ENCODE assay signal across 24 cellular contexts in genomic region chr14:34065690-34066391, GRCh38.
DNase-seq lines count a peak whose midpoint lies in the region; ATAC-seq and TF ChIP-seq lines count a peak whose summit lies in the region.
"Had no signal": no experiment of that assay in that cellular context is flagged by ENCODE, and none has a peak within 500 bp of the region (broad histone marks: within the 10 kb centered on the region; RNA-seq: fewer than 3 reads in every experiment).

No MANE protein-coding gene starts in this region.

- DNase-seq in coronary artery (ENCODE audit: low spot score) (no peak), heart left ventricle (no peak), right cardiac atrium (no peak), tibial artery (no peak)
- DNase-seq in stimulated activated CD4-positive, alpha-beta T cell treated with anti-CD3 and anti-CD28 coated beads, Interleukin-2, amount 100 ng/mL, for 24 hours, result no peak
- DNase-seq: AML-193; CD4-positive, alpha-beta T cell; COR-L47; DMS53; NCI-H1092; NCI-H1417 treated with DMSO at 0.1 percent for 48 hours; NCI-H1694 treated with DMSO at 0.1 percent for 48 hours; NCI-H2081 treated with DMSO at 0.1 percent for 48 hours; NCI-H2171; NCI-H226; NCI-H510A; NCI-H69; RPMI8226; SHP77 treated with DMSO at 0.1 percent for 48 hours had no signal

- TF ChIP-seq POLR2A in heart left ventricle (IDR thresholded peaks at IDR 0.05), result no peak

- no peak for TF ChIP-seq CTCF in coronary artery (IDR thresholded peaks at IDR 0.05)
- no peak for TF ChIP-seq CTCF in heart left ventricle (IDR thresholded peaks at IDR 0.05)
- no peak for TF ChIP-seq CTCF in tibial artery (IDR thresholded peaks at IDR 0.05)

- no peaks in the 10 kb centered on the region for H3K9me3 ChIP-seq in heart left ventricle
- no peaks in the 10 kb centered on the region for H3K9me3 ChIP-seq in right cardiac atrium (ENCODE audit: control insufficient read depth, low read length)
- H3K9me3 ChIP-seq in tibial artery, result no peaks in the 10 kb centered on the region
- H3K9me3 ChIP-seq: A549 had no signal

- intact Hi-C loops in heart left ventricle (cut with DNase I), result loop anchor here in 2 of 10 donors (10.0 kb wide), 2 partner anchors 111 to 121 kb away; partner anchors contain the start of gene EGLN3 (in 1 of the 2)
- intact Hi-C loops in right cardiac atrium (cut with DNase I), result loop anchor here in 3 of 4 donors (10.0 kb wide), 2 partner anchors 111 to 121 kb away; partner anchors contain the start of gene EGLN3 (in 1 of the 3)
- intact Hi-C loops in tibial artery (cut with DNase I; ENCODE audit: low total_unique reads), result no loop called here

- H3K4me1 ChIP-seq in heart left ventricle (peaks cover 0 to 43% (median 22%) of the 10 kb centered on the region in 12 donors), right cardiac atrium (ENCODE audit: control insufficient read depth, insufficient read depth, low read length) (peaks cover 5% of the 10 kb centered on the region), tibial artery (peaks cover 0 to 50% (median 12%) of the 10 kb centered on the region in 4 donors)
- H3K4me1 ChIP-seq: BLaER1 treated with 17β-estradiol and CSF1 and Interleukin-3, amounts not matched to agents 10 nM and 100 nM had no signal

- no peak overlapping the region for H3K4me3 ChIP-seq in coronary artery
- no peak overlapping the region for H3K4me3 ChIP-seq in heart left ventricle
- no peak overlapping the region for H3K4me3 ChIP-seq in right cardiac atrium (ENCODE audit: low read length)
- no peak overlapping the region for H3K4me3 ChIP-seq in tibial artery
- H3K4me3 ChIP-seq: A549; BLaER1 treated with 17β-estradiol and CSF1 and Interleukin-3, amounts not matched to agents 10 nM and 100 nM had no signal

- no peaks in the 10 kb centered on the region for H3K36me3 ChIP-seq in heart left ventricle
- H3K36me3 ChIP-seq in tibial artery, result no peaks in the 10 kb centered on the region
- H3K36me3 ChIP-seq: BLaER1 treated with 17β-estradiol and CSF1 and Interleukin-3, amounts not matched to agents 10 nM and 100 nM had no signal

- ATAC-seq in heart left ventricle, result peak; percentile 68 to 79 (median 78)
- peak; percentile 65 to 70 for ATAC-seq in right cardiac atrium
- ATAC-seq in GM21390 (IDR thresholded peaks at IDR 0.05; ENCODE audit: unreplicated experiment), result no peak
- ATAC-seq in HG03135 (IDR thresholded peaks at IDR 0.05; ENCODE audit: unreplicated experiment), result no peak
- ATAC-seq: A549 had no signal

- no peaks in the 10 kb centered on the region for H3K27me3 ChIP-seq in heart left ventricle
- H3K27me3 ChIP-seq in right cardiac atrium (ENCODE audit: control insufficient read depth, insufficient read depth), result no peaks in the 10 kb centered on the region
- H3K27me3 ChIP-seq in tibial artery, result no peaks in the 10 kb centered on the region
- H3K27me3 ChIP-seq: BLaER1 treated with 17β-estradiol and CSF1 and Interleukin-3, amounts not matched to agents 10 nM and 100 nM had no signal

- H3K27ac ChIP-seq in coronary artery, result peak overlapping the region; percentile 27 to 81
- peak overlapping the region; percentile 8 to 88 (median 75) for H3K27ac ChIP-seq in heart left ventricle
- H3K27ac ChIP-seq in right cardiac atrium (ENCODE audit: low read length), result peak overlapping the region; percentile 81
- peak overlapping the region; percentile 55 to 63 for H3K27ac ChIP-seq in tibial artery
- H3K27ac ChIP-seq: A549; BLaER1 treated with 17β-estradiol and CSF1 and Interleukin-3, amounts not matched to agents 10 nM and 100 nM; HL-60 had no signal

- 62 to 65% (median 64%) methylated on average over 3 to 4 of the region's 4 CpGs for WGBS in heart left ventricle, 4 donors
- 80% methylated on average over 4 of the region's 4 CpGs for WGBS in right cardiac atrium

Comparison
In these comparisons a context has a peak if more than half of its experiments do, and no peak if none do; other contexts are left out.
1. ATAC-seq: peak in heart left ventricle (4 of 4) and right cardiac atrium (2 of 2); none in GM21390 (single experiment) and HG03135 (single experiment).
2. Peak in every context shown above with its lines, with median percentiles within 50 percentile points of each other: H3K27ac ChIP-seq.